In genomic region chr11:78331711-78332110, GRCh38 we compare ENCODE assay signal across 15 cellular contexts.
DNase-seq lines count a peak whose midpoint lies in the region; ATAC-seq and TF ChIP-seq lines count a peak whose summit lies in the region.
"Had no signal": no experiment of that assay in that cellular context is flagged by ENCODE, and none has a peak within 500 bp of the region (broad histone marks: within the 10 kb centered on the region; RNA-seq: fewer than 3 reads in every experiment).

No MANE protein-coding gene starts in this region.

- no peaks in the 10 kb centered on the region for H3K27me3 ChIP-seq in gastrocnemius medialis
- H3K27me3 ChIP-seq: heart right ventricle had no signal

- no peaks in the 10 kb centered on the region for H3K4me1 ChIP-seq in gastrocnemius medialis

- TF ChIP-seq POLR2A in gastrocnemius medialis (IDR thresholded peaks at IDR 0.05) = no peak

- H3K4me3 Mint-ChIP-seq in stimulated activated naive CD8-positive, alpha-beta T cell treated with anti-CD3 and anti-CD28 coated beads, Interleukin-15, Interleukin-2, amounts not matched to agents 100 ng/mL and 50 ng/mL, for 24 hours = no peak overlapping the region
- H3K4me3 Mint-ChIP-seq in mesothelial cell of epicardium = no peak overlapping the region
- H3K4me3 Mint-ChIP-seq: activated naive CD8-positive, alpha-beta T cell treated with anti-CD3 and anti-CD28 coated beads, Interleukin-2, amount 10 ng/mL, durations not matched to agents 7 days and 5 days; natural killer cell had no signal

- no peak for ATAC-seq in stimulated activated naive CD8-positive, alpha-beta T cell treated with anti-CD3 and anti-CD28 coated beads, Interleukin-15, Interleukin-2, amounts not matched to agents 100 U/mL and 50 U/mL, for 24 hours
- no peak for ATAC-seq in gastrocnemius medialis
- ATAC-seq: heart right ventricle had no signal

- H3K27ac ChIP-seq in temporal lobe (ENCODE audit: low read depth, low read length) = peak overlapping the region; percentile 88
- no peak overlapping the region for H3K27ac ChIP-seq in gastrocnemius medialis

- no peaks in the 10 kb centered on the region for H3K9me3 Mint-ChIP-seq in stimulated activated naive CD8-positive, alpha-beta T cell treated with anti-CD3 and anti-CD28 coated beads, Interleukin-15, Interleukin-2, amounts not matched to agents 100 ng/mL and 50 ng/mL, for 24 hours
- peaks cover 20% of the 10 kb centered on the region for H3K9me3 Mint-ChIP-seq in mesothelial cell of epicardium

- intact Hi-C loops in gastrocnemius medialis (cut with DNase I; ENCODE audit: low total_unique reads) = no loop called here

- H3K27me3 Mint-ChIP-seq in stimulated activated naive CD8-positive, alpha-beta T cell treated with anti-CD3 and anti-CD28 coated beads, Interleukin-15, Interleukin-2, amounts not matched to agents 100 ng/mL and 50 ng/mL, for 24 hours = peaks cover 4% of the 10 kb centered on the region
- H3K27me3 Mint-ChIP-seq in mesothelial cell of epicardium (ENCODE audit: low read depth) = no peaks in the 10 kb centered on the region

- peaks cover 19% of the 10 kb centered on the region for H3K4me1 Mint-ChIP-seq in stimulated activated naive CD8-positive, alpha-beta T cell treated with anti-CD3 and anti-CD28 coated beads, Interleukin-15, Interleukin-2, amounts not matched to agents 100 ng/mL and 50 ng/mL, for 24 hours (ENCODE audit: low read depth)
- peaks cover 14% of the 10 kb centered on the region for H3K4me1 Mint-ChIP-seq in mesothelial cell of epicardium
- H3K4me1 Mint-ChIP-seq: natural killer cell had no signal

- no peak for DNase-seq in stimulated activated naive CD8-positive, alpha-beta T cell treated with anti-CD3 and anti-CD28 coated beads, Interleukin-15, Interleukin-2, amounts not matched to agents 100 U/mL and 50 U/mL, for 24 hours
- DNase-seq in anterior cingulate cortex (lab: John Stamatoyannopoulos, UW) = peak in 37 of 58 donors; percentile 21 to 89 (median 63)
- no peak for DNase-seq in mesothelial cell of epicardium (ENCODE audit: low spot score in 2 of 2, unreplicated experiment in 2 of 2)
- DNase-seq in activated naive CD4-positive, alpha-beta T cell (lab: John Stamatoyannopoulos, UW) = no peak
- DNase-seq in central memory CD4-positive, alpha-beta T cell = no peak
- no peak for DNase-seq in gastrocnemius medialis
- DNase-seq: activated naive CD8-positive, alpha-beta T cell treated with anti-CD3 and anti-CD28 coated beads, Interleukin-2, amount 10 ng/mL, durations not matched to agents 7 days and 5 days; COR-L47; erythroblast; heart right ventricle; natural killer cell; NCI-H2171 treated with DMSO at 0.1 percent for 48 hours; stimulated activated naive CD4-positive, alpha-beta T cell had no signal

- no peaks in the 10 kb centered on the region for H3K9me3 ChIP-seq in gastrocnemius medialis

- H3K36me3 Mint-ChIP-seq in stimulated activated naive CD8-positive, alpha-beta T cell treated with anti-CD3 and anti-CD28 coated beads, Interleukin-15, Interleukin-2, amounts not matched to agents 100 ng/mL and 50 ng/mL, for 24 hours (ENCODE audit: low read depth) = no peaks in the 10 kb centered on the region
- peaks cover 10% of the 10 kb centered on the region for H3K36me3 Mint-ChIP-seq in mesothelial cell of epicardium
- H3K36me3 Mint-ChIP-seq: natural killer cell had no signal

- H3K4me3 ChIP-seq in gastrocnemius medialis = no peak overlapping the region
- H3K4me3 ChIP-seq: heart right ventricle had no signal

- H3K36me3 ChIP-seq in gastrocnemius medialis = no peaks in the 10 kb centered on the region
- H3K36me3 ChIP-seq: heart right ventricle had no signal

- in situ Hi-C loops in gastrocnemius medialis (cut with MboI; ENCODE audit: low sequenced_read_pairs in 4 of 4) = no loop called here

- peak overlapping the region; percentile 56 for H3K27ac Mint-ChIP-seq in stimulated activated naive CD8-positive, alpha-beta T cell treated with anti-CD3 and anti-CD28 coated beads, Interleukin-15, Interleukin-2, amounts not matched to agents 100 ng/mL and 50 ng/mL, for 24 hours
- peak overlapping the region; percentile 47 for H3K27ac Mint-ChIP-seq in mesothelial cell of epicardium
- H3K27ac Mint-ChIP-seq: activated naive CD8-positive, alpha-beta T cell treated with anti-CD3 and anti-CD28 coated beads, Interleukin-2, amount 10 ng/mL, durations not matched to agents 7 days and 5 days; natural killer cell had no signal

- no peak for TF ChIP-seq CTCF in mesothelial cell of epicardium (IDR thresholded peaks at IDR 0.05; ENCODE audit: unreplicated experiment)
- TF ChIP-seq CTCF in gastrocnemius medialis (IDR thresholded peaks at IDR 0.05 in 4 of 5, conservative IDR thresholded peaks at IDR 0.05 in 1 of 5) = no peak

Comparison
In these comparisons a context has a peak if more than half of its experiments do, and no peak if none do; other contexts are left out.
1. DNase-seq: peak in anterior cingulate cortex (37 of 58); none in stimulated activated naive CD8-positive, alpha-beta T cell treated with anti-CD3 and anti-CD28 coated beads, Interleukin-15, Interleukin-2, amounts not matched to agents 100 U/mL and 50 U/mL, for 24 hours (single experiment), mesothelial cell of epicardium (0 of 2), activated naive CD4-positive, alpha-beta T cell (0 of 4), central memory CD4-positive, alpha-beta T cell (single experiment) and gastrocnemius medialis (0 of 2).